In genomic region chr3:125925727-125926126, GRCh38 we compare ENCODE assay signal across 3 cellular contexts. TPM values are rescaled to one million over a fixed set of nuclear protein-coding genes. Genes with fewer than 3 reads are reported as not detected.
"Had no signal": no experiment of that assay in that cellular context is flagged by ENCODE, and none has a peak within 500 bp of the region (broad histone marks: within the 10 kb centered on the region; RNA-seq: fewer than 3 reads in every experiment).

No MANE protein-coding gene starts in this region.

RNA-seq across cellular contexts. Expression of gene ROPN1B, which starts 43.3 kb away (rescaled TPM):
- total RNA-seq: LHCN-M2, MCF 10A, NCI-H460 had no signal
